ENCODE assay signal across 16 cellular contexts in genomic region chr1:2288816-2289536, GRCh38.
DNase-seq lines count a peak whose midpoint lies in the region; ATAC-seq, FAIRE-seq and TF ChIP-seq lines count a peak whose summit lies in the region.
"Had no signal": no experiment of that assay in that cellular context is flagged by ENCODE, and none has a peak within 500 bp of the region (broad histone marks: within the 10 kb centered on the region; RNA-seq: fewer than 3 reads in every experiment).

No MANE protein-coding gene starts in this region.

- CTCF ChIA-PET in MCF 10A (lab: Yijun Ruan, JAX) = interaction anchor here (0.9 kb wide), 1 partner anchor 94 kb away, joined by 6 read pairs; the partner anchor contains the start of gene FAAP20

- H3K27me3 ChIP-seq in Peyer's patch = no peaks in the 10 kb centered on the region

- H3K27ac ChIP-seq in Peyer's patch (peak overlapping the region in 3 of 4 donors; percentile 79 to 84 (median 83)), coronary artery (peak overlapping the region; percentile 74 to 80)

- no peak for ATAC-seq in activated T-cell treated with anti-CD3 and anti-CD28 coated beads, Interleukin-2, amount 50 U/mL, for 72 hours (replicated peaks in 1 of 2)
- no peak for ATAC-seq in stimulated activated effector memory CD8-positive, alpha-beta T cell treated with anti-CD3 and anti-CD28 coated beads, Interleukin-12 subunit alpha, Interleukin-12 subunit beta, amount 100 ng/mL, for 72 hours
- no peak for ATAC-seq in GM18873 (IDR thresholded peaks at IDR 0.05; ENCODE audit: low FRiP score, unreplicated experiment)

- no peaks in the 10 kb centered on the region for H3K9me3 ChIP-seq in Peyer's patch
- H3K9me3 ChIP-seq: SK-N-SH had no signal

- POLR2A ChIA-PET in MCF 10A (lab: Yijun Ruan, JAX) = no interaction called here

- H3K36me3 ChIP-seq in Peyer's patch = no peaks in the 10 kb centered on the region

- no peaks in the 10 kb centered on the region for H3K9me3 Mint-ChIP-seq in activated T-cell treated with anti-CD3 and anti-CD28 coated beads, Interleukin-2, amount 50 U/mL, for 72 hours
- H3K9me3 Mint-ChIP-seq in stimulated activated effector memory CD8-positive, alpha-beta T cell treated with anti-CD3 and anti-CD28 coated beads, Interleukin-12 subunit alpha, Interleukin-12 subunit beta, amount 100 ng/mL, for 72 hours = no peaks in the 10 kb centered on the region
- no peaks in the 10 kb centered on the region for H3K9me3 Mint-ChIP-seq in MCF 10A (ENCODE audit: unreplicated experiment)

- H3K4me1 ChIP-seq in Peyer's patch = peaks cover 3 to 69% (median 21%) of the 10 kb centered on the region in 4 donors

- peak overlapping the region; percentile 32 to 63 for H3K4me3 Mint-ChIP-seq in activated T-cell treated with anti-CD3 and anti-CD28 coated beads, Interleukin-2, amount 50 U/mL, for 72 hours
- H3K4me3 Mint-ChIP-seq in stimulated activated effector memory CD8-positive, alpha-beta T cell treated with anti-CD3 and anti-CD28 coated beads, Interleukin-12 subunit alpha, Interleukin-12 subunit beta, amount 100 ng/mL, for 72 hours = peak overlapping the region; percentile 85
- no peak overlapping the region for H3K4me3 Mint-ChIP-seq in MCF 10A (ENCODE audit: unreplicated experiment)

- H3K27me3 Mint-ChIP-seq in activated T-cell treated with anti-CD3 and anti-CD28 coated beads, Interleukin-2, amount 50 U/mL, for 72 hours (ENCODE audit: low read depth) = no peaks in the 10 kb centered on the region
- no peaks in the 10 kb centered on the region for H3K27me3 Mint-ChIP-seq in MCF 10A (ENCODE audit: insufficient read depth, unreplicated experiment)

- no peak overlapping the region for H3K4me3 ChIP-seq in Peyer's patch
- H3K4me3 ChIP-seq in coronary artery = peak overlapping the region; percentile 64

- no TSS peak for BruUV-seq in MCF 10A (replicated peaks; lab: Mats Ljungman, UMichigan)

- no peaks in the 10 kb centered on the region for H3K36me3 Mint-ChIP-seq in activated T-cell treated with anti-CD3 and anti-CD28 coated beads, Interleukin-2, amount 50 U/mL, for 72 hours (ENCODE audit: insufficient read depth in 2 of 2)
- peaks cover 38% of the 10 kb centered on the region for H3K36me3 Mint-ChIP-seq in stimulated activated effector memory CD8-positive, alpha-beta T cell treated with anti-CD3 and anti-CD28 coated beads, Interleukin-12 subunit alpha, Interleukin-12 subunit beta, amount 100 ng/mL, for 72 hours
- H3K36me3 Mint-ChIP-seq in MCF 10A (ENCODE audit: insufficient read depth, unreplicated experiment) = peaks cover 24% of the 10 kb centered on the region

- TF ChIP-seq CTCF in Peyer's patch (IDR thresholded peaks at IDR 0.05) (no peak), coronary artery (IDR thresholded peaks at IDR 0.05) (no peak), MCF 10A (IDR thresholded peaks at IDR 0.05; ENCODE audit: unreplicated experiment) (no peak)

- TF ChIP-seq POLR2A in Peyer's patch (IDR thresholded peaks at IDR 0.05) = no peak

- FAIRE-seq in urothelium cell line (lab: Jason Lieb, UNC) = no peak

- DNase-seq in activated T-cell treated with anti-CD3 and anti-CD28 coated beads, Interleukin-2, amount 50 U/mL, for 72 hours = no peak
- DNase-seq in activated T-cell treated with anti-CD3 and anti-CD28 coated beads for 4 hours (no peak), Peyer's patch (no peak), coronary artery (ENCODE audit: low spot score) (no peak), urothelium cell line (ENCODE audit: low spot score) (no peak), MCF 10A (ENCODE audit: unreplicated experiment) (no peak)
- DNase-seq in stimulated activated effector memory CD8-positive, alpha-beta T cell treated with anti-CD3 and anti-CD28 coated beads, Interleukin-12 subunit alpha, Interleukin-12 subunit beta, amount 100 ng/mL, for 72 hours (ENCODE audit: low spot score in 2 of 2) = no peak
- DNase-seq: ACHN, cerebellar nuclear complex, islet precursor cell, Karpas-422, NCI-H1436 treated with DMSO at 0.1 percent for 48 hours, NCI-H446, posterior cingulate gyrus, SK-N-SH had no signal

- intact Hi-C loops in MCF 10A (cut with micrococcal nuclease) = no loop called here

- no peak overlapping the region for H3K27ac Mint-ChIP-seq in activated T-cell treated with anti-CD3 and anti-CD28 coated beads, Interleukin-2, amount 50 U/mL, for 72 hours
- peak overlapping the region; percentile 97 for H3K27ac Mint-ChIP-seq in stimulated activated effector memory CD8-positive, alpha-beta T cell treated with anti-CD3 and anti-CD28 coated beads, Interleukin-12 subunit alpha, Interleukin-12 subunit beta, amount 100 ng/mL, for 72 hours
- H3K27ac Mint-ChIP-seq in MCF 10A (ENCODE audit: low read depth, unreplicated experiment) = no peak overlapping the region

- peaks cover 75% of the 10 kb centered on the region for H3K4me1 Mint-ChIP-seq in activated T-cell treated with anti-CD3 and anti-CD28 coated beads, Interleukin-2, amount 50 U/mL, for 72 hours (ENCODE audit: low read depth)
- peaks cover 61% of the 10 kb centered on the region for H3K4me1 Mint-ChIP-seq in stimulated activated effector memory CD8-positive, alpha-beta T cell treated with anti-CD3 and anti-CD28 coated beads, Interleukin-12 subunit alpha, Interleukin-12 subunit beta, amount 100 ng/mL, for 72 hours
- peaks cover 26% of the 10 kb centered on the region for H3K4me1 Mint-ChIP-seq in MCF 10A (ENCODE audit: insufficient read depth, unreplicated experiment)
